Comparison of ENCODE assay signal across 1 cellular context in the genomic region with DNA sequence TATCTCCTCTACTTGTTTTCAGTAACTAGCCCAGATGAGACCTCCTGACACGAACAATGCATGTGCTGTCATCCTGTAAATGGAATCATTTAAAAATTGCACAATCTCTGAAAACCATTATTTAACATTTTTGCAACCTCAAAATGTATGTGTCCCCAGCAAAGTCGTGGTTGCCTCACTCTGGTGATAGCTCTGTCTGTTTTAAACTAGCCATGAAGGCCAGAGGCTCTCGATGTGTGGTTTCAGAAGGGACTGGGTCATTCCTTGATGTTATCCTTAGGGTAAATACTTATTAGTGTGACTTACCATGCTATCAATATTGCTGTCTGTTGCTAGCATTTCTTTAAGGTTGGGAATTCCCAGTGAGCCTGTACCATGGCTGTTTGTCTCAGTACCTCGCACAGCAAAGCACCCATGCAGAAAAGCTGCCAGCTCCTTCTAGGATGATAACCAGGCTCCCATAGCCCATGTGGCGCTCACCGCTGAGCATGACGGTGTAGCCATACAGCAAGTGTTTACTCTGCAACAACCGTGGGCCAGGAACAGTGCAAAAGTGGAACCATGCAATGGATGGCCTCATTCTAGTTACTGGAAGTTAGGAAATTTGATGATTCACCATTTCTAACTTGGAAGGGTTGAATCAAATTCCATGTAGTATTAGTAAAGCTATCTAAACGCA.
TF ChIP-seq lines count a peak whose summit lies in the region.

No MANE protein-coding gene starts in this region.

TF ChIP-seq in liver, 16 proteins besides CTCF, POLR2A, EP300 and RAD21 (continued from another document):
- TF ChIP-seq HNF4A (conservative IDR thresholded peaks at IDR 0.05), result peak in 1 of 2 donors; percentile 59
- TF ChIP-seq YY1 (IDR thresholded peaks at IDR 0.05), result peak; percentile 71
